Comparison of ENCODE assay signal across 9 cellular contexts in the genomic region with DNA sequence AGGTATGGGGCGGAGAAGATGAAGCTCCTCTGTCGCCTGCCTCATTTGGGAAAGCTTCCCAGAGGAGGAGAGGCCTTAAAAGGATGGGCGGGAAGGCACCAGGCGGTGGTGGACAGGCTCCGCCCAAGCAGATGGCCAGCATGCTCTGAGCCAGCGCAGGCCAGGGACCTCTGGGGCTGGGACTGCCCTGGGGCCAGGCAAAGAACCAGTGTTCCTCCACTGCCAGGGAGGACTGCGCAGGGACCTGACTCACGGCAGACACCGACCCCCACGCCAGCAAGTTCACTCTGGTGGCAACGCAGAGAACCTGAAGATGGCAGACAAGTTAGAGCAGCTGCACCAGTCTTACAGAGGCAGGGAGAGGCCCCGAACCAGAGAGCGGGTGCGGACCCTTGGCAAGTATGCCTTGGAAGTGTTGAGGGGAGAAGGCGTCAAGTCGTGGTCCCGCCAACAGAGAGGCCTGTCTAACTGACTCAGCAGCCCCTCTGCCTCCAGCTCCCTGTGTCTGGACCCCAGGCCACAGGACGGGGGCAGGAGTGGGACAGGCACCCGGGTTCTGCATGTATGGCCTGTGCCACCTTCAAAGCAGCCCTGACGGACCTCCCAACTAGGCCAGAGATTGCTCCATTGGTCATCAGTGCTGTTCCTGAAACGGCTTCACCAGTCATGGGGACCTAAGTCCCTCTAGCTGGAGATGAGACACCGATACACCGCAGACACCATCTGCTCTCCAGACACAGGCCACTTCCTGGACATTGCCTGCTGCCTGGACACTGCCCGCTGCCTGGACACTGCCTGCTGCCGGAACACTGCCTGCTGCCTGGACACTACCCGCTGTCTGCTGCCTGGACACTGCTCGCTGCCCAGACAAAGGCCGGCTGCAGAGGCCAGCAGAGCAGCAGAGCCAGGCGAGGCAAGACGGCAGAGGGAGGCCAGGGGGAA.
A peak's percentile ranks its signal among the peaks of the same experiment; 100 is the strongest.
DNase-seq lines count a peak whose midpoint lies in the region; ATAC-seq and TF ChIP-seq lines count a peak whose summit lies in the region.
"Had no signal": no experiment of that assay in that cellular context is flagged by ENCODE, and none has a peak within 500 bp of the region (broad histone marks: within the 10 kb centered on the region; RNA-seq: fewer than 3 reads in every experiment).

No MANE protein-coding gene starts in this region.

- H3K4me1 Mint-ChIP-seq in endodermal cell, result peaks cover 12% of the 10 kb centered on the region
- peaks cover 53 to 67% of the 10 kb centered on the region in 2 donors for H3K4me1 Mint-ChIP-seq in natural killer cell treated with Interleukin-12 subunit alpha and Interleukin-12 subunit beta and Interleukin-15 and Interleukin-18, amount 100 ng/mL, for 72 hours (ENCODE audit: low read depth in 2 of 2)
- peaks cover 5 to 28% of the 10 kb centered on the region in 2 donors for H3K4me1 Mint-ChIP-seq in stimulated activated naive B cell treated with anti-CD40 and anti-IgM and Interleukin-4, amounts not matched to agents 10 μg/mL and 1 μg/mL and 100 μg/mL, for 72 hours

- peak overlapping the region; percentile 35 for H3K27ac Mint-ChIP-seq in endodermal cell
- H3K27ac Mint-ChIP-seq in natural killer cell treated with Interleukin-12 subunit alpha and Interleukin-12 subunit beta and Interleukin-15 and Interleukin-18, amount 100 ng/mL, for 72 hours, result peak overlapping the region in 1 of 2 donors; percentile 83
- H3K27ac Mint-ChIP-seq in stimulated activated naive B cell treated with anti-CD40 and anti-IgM and Interleukin-4, amounts not matched to agents 10 μg/mL and 1 μg/mL and 100 μg/mL, for 72 hours, result no peak overlapping the region
- H3K27ac Mint-ChIP-seq: naive B cell had no signal

- POLR2A ChIA-PET in OCI-LY7 (lab: Charles Lee), result no interaction called here

- H3K4me3 ChIP-seq in BE2C (ENCODE audit: low read depth, low read length) (no peak overlapping the region), NB4 (ENCODE audit: low read depth, low read length) (no peak overlapping the region), endodermal cell (ENCODE audit: low read length) (no peak overlapping the region), OCI-LY7 (ENCODE audit: low read depth, low read length, poor library complexity, severe bottlenecking) (no peak overlapping the region)

- no peak overlapping the region for H3K4me2 ChIP-seq in OCI-LY7 (ENCODE audit: low read length)

- H3K27me3 ChIP-seq in BE2C, result no peaks in the 10 kb centered on the region
- H3K27me3 ChIP-seq in endodermal cell (ENCODE audit: control insufficient read depth, insufficient read depth, low read length, poor library complexity, severe bottlenecking), result no peaks in the 10 kb centered on the region

- H3K36me3 Mint-ChIP-seq in endodermal cell (ENCODE audit: low read depth), result no peaks in the 10 kb centered on the region
- no peaks in the 10 kb centered on the region for H3K36me3 Mint-ChIP-seq in natural killer cell treated with Interleukin-12 subunit alpha and Interleukin-12 subunit beta and Interleukin-15 and Interleukin-18, amount 100 ng/mL, for 72 hours
- H3K36me3 Mint-ChIP-seq in stimulated activated naive B cell treated with anti-CD40 and anti-IgM and Interleukin-4, amounts not matched to agents 10 μg/mL and 1 μg/mL and 100 μg/mL, for 72 hours, result peaks cover 14 to 35% of the 10 kb centered on the region in 2 donors

- DNase-seq in BE2C (peak; percentile 93), NB4 (ENCODE audit: low read depth) (peak; percentile 27), endodermal cell (peak; percentile 48), OCI-LY7 (ENCODE audit: low spot score) (no peak), NCI-H748 treated with DMSO at 0.1 percent for 48 hours (lab: John Stamatoyannopoulos, UW) (no peak)
- no peak for DNase-seq in natural killer cell treated with Interleukin-12 subunit alpha and Interleukin-12 subunit beta and Interleukin-15 and Interleukin-18, amount 100 ng/mL, for 72 hours (ENCODE audit: low spot score)
- no peak for DNase-seq in stimulated activated naive B cell treated with anti-CD40 and anti-IgM and Interleukin-4, amounts not matched to agents 10 μg/mL and 1 μg/mL and 100 μg/mL, for 72 hours
- DNase-seq: naive B cell had no signal

- no peaks in the 10 kb centered on the region for H3K9me3 ChIP-seq in BE2C
- no peaks in the 10 kb centered on the region for H3K9me3 ChIP-seq in endodermal cell (ENCODE audit: control insufficient read depth, low read length)
- H3K9me3 ChIP-seq in OCI-LY7 (ENCODE audit: low read length), result no peaks in the 10 kb centered on the region

- intact Hi-C loops in OCI-LY7 (cut with micrococcal nuclease; ENCODE audit: unreplicated experiment), result no loop called here

- peaks cover 37% of the 10 kb centered on the region for H3K4me1 ChIP-seq in BE2C
- no peaks in the 10 kb centered on the region for H3K4me1 ChIP-seq in endodermal cell (ENCODE audit: control insufficient read depth, insufficient read depth, low read length)
- H3K4me1 ChIP-seq in OCI-LY7 (ENCODE audit: insufficient read depth, low read length, poor library complexity, severe bottlenecking), result no peaks in the 10 kb centered on the region

- H3K27me3 Mint-ChIP-seq in endodermal cell (ENCODE audit: insufficient read depth), result no peaks in the 10 kb centered on the region
- no peaks in the 10 kb centered on the region for H3K27me3 Mint-ChIP-seq in natural killer cell treated with Interleukin-12 subunit alpha and Interleukin-12 subunit beta and Interleukin-15 and Interleukin-18, amount 100 ng/mL, for 72 hours
- H3K27me3 Mint-ChIP-seq in stimulated activated naive B cell treated with anti-CD40 and anti-IgM and Interleukin-4, amounts not matched to agents 10 μg/mL and 1 μg/mL and 100 μg/mL, for 72 hours, result peaks cover 58 to 67% of the 10 kb centered on the region in 2 donors

- H2AFZ ChIP-seq in OCI-LY7 (ENCODE audit: low read length), result no peak overlapping the region

- H3K36me3 ChIP-seq in BE2C (no peaks in the 10 kb centered on the region), endodermal cell (ENCODE audit: control insufficient read depth, insufficient read depth, low read length) (no peaks in the 10 kb centered on the region), OCI-LY7 (ENCODE audit: insufficient read depth, low read length) (no peaks in the 10 kb centered on the region)

- H3K9me3 Mint-ChIP-seq in endodermal cell, result no peaks in the 10 kb centered on the region
- H3K9me3 Mint-ChIP-seq in natural killer cell treated with Interleukin-12 subunit alpha and Interleukin-12 subunit beta and Interleukin-15 and Interleukin-18, amount 100 ng/mL, for 72 hours, result no peaks in the 10 kb centered on the region
- H3K9me3 Mint-ChIP-seq in stimulated activated naive B cell treated with anti-CD40 and anti-IgM and Interleukin-4, amounts not matched to agents 10 μg/mL and 1 μg/mL and 100 μg/mL, for 72 hours, result no peaks in the 10 kb centered on the region

- peak overlapping the region; percentile 87 for H3K27ac ChIP-seq in endodermal cell (ENCODE audit: low read depth, low read length)
- H3K27ac ChIP-seq in OCI-LY7 (ENCODE audit: low read depth, low read length, poor library complexity, severe bottlenecking), result no peak overlapping the region

- no peaks in the 10 kb centered on the region for H3K79me2 ChIP-seq in OCI-LY7 (ENCODE audit: insufficient read depth, low read depth, low read length)

- BruUV-seq in OCI-LY7 (replicated peaks; lab: Mats Ljungman, UMichigan), result no TSS peak

- no peak for ATAC-seq in natural killer cell treated with Interleukin-12 subunit alpha and Interleukin-12 subunit beta and Interleukin-15 and Interleukin-18, amount 100 ng/mL, for 72 hours
- ATAC-seq in stimulated activated naive B cell treated with anti-CD40 and anti-IgM and Interleukin-4, amounts not matched to agents 10 μg/mL and 1 μg/mL and 100 μg/mL, for 72 hours (replicated peaks), result no peak
- ATAC-seq in GM18867 (IDR thresholded peaks at IDR 0.05; ENCODE audit: unreplicated experiment), result no peak

- H3K9me2 ChIP-seq in OCI-LY7 (ENCODE audit: insufficient read depth, low read length), result no peaks in the 10 kb centered on the region

- WGBS in endodermal cell (ENCODE audit: insufficient coverage in 1 of 2, insufficient read length in 1 of 2), 2 experiments, result 93 to 96% methylated on average over 24 to 30 of the region's 30 CpGs

- no peak overlapping the region for H3K4me3 Mint-ChIP-seq in endodermal cell
- H3K4me3 Mint-ChIP-seq in natural killer cell treated with Interleukin-12 subunit alpha and Interleukin-12 subunit beta and Interleukin-15 and Interleukin-18, amount 100 ng/mL, for 72 hours, result peak overlapping the region; percentile 17
- H3K4me3 Mint-ChIP-seq in stimulated activated naive B cell treated with anti-CD40 and anti-IgM and Interleukin-4, amounts not matched to agents 10 μg/mL and 1 μg/mL and 100 μg/mL, for 72 hours, result no peak overlapping the region

- H4K20me1 ChIP-seq in OCI-LY7 (ENCODE audit: insufficient read depth, low read length), result peaks cover 9% of the 10 kb centered on the region; the same call in 1 of the 2 replicates

- no peak overlapping the region for H3K9ac ChIP-seq in endodermal cell (ENCODE audit: extremely low read depth, low read length, poor library complexity, severe bottlenecking)

- TF ChIP-seq POLR2A in NB4 (IDR thresholded peaks at IDR 0.05; ENCODE audit: extremely low read depth, insufficient read length), result no peak

- CTCF ChIA-PET in OCI-LY7 (lab: Charles Lee; ENCODE audit: unreplicated experiment), result interaction anchor here (0.6 kb wide), 1 partner anchor 8 kb away, joined by 3 read pairs; no protein-coding TSS in a partner anchor

- TF ChIP-seq CTCF in BE2C (IDR thresholded peaks at IDR 0.05; ENCODE audit: low read depth, low read length) (no peak), NB4 (IDR thresholded peaks at IDR 0.05; ENCODE audit: low read depth, low read length) (no peak), endodermal cell (conservative IDR thresholded peaks at IDR 0.05) (no peak), OCI-LY7 (conservative IDR thresholded peaks at IDR 0.05; ENCODE audit: low read length) (no peak)

Comparison
In these comparisons a context has a peak if more than half of its experiments do, and no peak if none do; other contexts are left out.
1. DNase-seq: peak in BE2C (single experiment), NB4 (single experiment) and endodermal cell (single experiment); none in natural killer cell treated with Interleukin-12 subunit alpha and Interleukin-12 subunit beta and Interleukin-15 and Interleukin-18, amount 100 ng/mL, for 72 hours (single experiment), stimulated activated naive B cell treated with anti-CD40 and anti-IgM and Interleukin-4, amounts not matched to agents 10 μg/mL and 1 μg/mL and 100 μg/mL, for 72 hours (single experiment), OCI-LY7 (single experiment) and NCI-H748 treated with DMSO at 0.1 percent for 48 hours (single experiment).